Comparison of ENCODE assay signal across 19 cellular contexts in the genomic region with DNA sequence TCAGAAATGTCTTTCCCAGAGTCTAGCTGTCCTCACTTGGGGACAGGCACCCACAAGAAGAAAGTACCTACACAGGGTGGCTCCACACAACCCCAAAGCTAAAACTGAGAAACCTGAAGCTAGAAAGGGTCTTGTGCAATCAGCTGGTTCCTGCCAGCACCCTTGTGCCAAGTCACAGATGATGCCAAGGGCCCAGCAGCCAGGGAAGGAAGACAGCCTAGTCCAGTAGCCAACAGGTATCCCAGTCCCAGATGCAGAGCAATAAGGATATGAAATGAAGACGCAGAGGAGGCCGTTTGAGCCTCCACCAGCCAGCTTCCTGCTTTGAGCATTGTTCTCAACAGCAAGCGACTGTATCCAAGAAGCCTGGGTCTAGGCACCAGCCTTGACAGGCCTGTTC. TPM values are rescaled to one million over a fixed set of nuclear protein-coding genes. Genes with fewer than 3 reads are reported as not detected.
DNase-seq lines count a peak whose midpoint lies in the region; ATAC-seq and TF ChIP-seq lines count a peak whose summit lies in the region.
"Had no signal": no experiment of that assay in that cellular context is flagged by ENCODE, and none has a peak within 500 bp of the region (broad histone marks: within the 10 kb centered on the region; RNA-seq: fewer than 3 reads in every experiment).

No MANE protein-coding gene starts in this region.

- H3K9me3 ChIP-seq in mucosa of descending colon, result no peaks in the 10 kb centered on the region
- H3K9me3 ChIP-seq in gastrocnemius medialis, result no peaks in the 10 kb centered on the region

- H3K4me1 ChIP-seq in mucosa of descending colon (ENCODE audit: low read depth), result peaks cover 8% of the 10 kb centered on the region
- H3K4me1 ChIP-seq in gastrocnemius medialis, result peaks cover 2 to 10% of the 10 kb centered on the region in 2 donors

- H3K36me3 Mint-ChIP-seq in activated T-cell treated with anti-CD3 and anti-CD28 coated beads, Interleukin-2, amount 50 U/mL, for 24 hours (ENCODE audit: low read depth), result no peaks in the 10 kb centered on the region
- H3K36me3 Mint-ChIP-seq in activated T-cell treated with anti-CD3 and anti-CD28 coated beads, Interleukin-2, amount 50 U/mL, for 72 hours (ENCODE audit: insufficient read depth in 2 of 2), result no peaks in the 10 kb centered on the region
- H3K36me3 Mint-ChIP-seq: CD14-positive monocyte had no signal

- TF ChIP-seq CTCF in mucosa of descending colon (IDR thresholded peaks at IDR 0.05) (no peak), gastrocnemius medialis (IDR thresholded peaks at IDR 0.05 in 4 of 5, conservative IDR thresholded peaks at IDR 0.05 in 1 of 5) (no peak)

- H3K27me3 ChIP-seq in gastrocnemius medialis, result no peaks in the 10 kb centered on the region

- H3K9me3 Mint-ChIP-seq in activated T-cell treated with anti-CD3 and anti-CD28 coated beads, Interleukin-2, amount 50 U/mL, for 24 hours, result no peaks in the 10 kb centered on the region
- H3K9me3 Mint-ChIP-seq in activated T-cell treated with anti-CD3 and anti-CD28 coated beads, Interleukin-2, amount 50 U/mL, for 72 hours, result no peaks in the 10 kb centered on the region

- H3K4me3 ChIP-seq in mucosa of descending colon, result no peak overlapping the region
- no peak overlapping the region for H3K4me3 ChIP-seq in gastrocnemius medialis

- intact Hi-C loops in mucosa of descending colon (cut with DNase I, micrococcal nuclease) (no loop called here), gastrocnemius medialis (cut with DNase I; ENCODE audit: low total_unique reads) (no loop called here)

- no peak for TF ChIP-seq POLR2A in gastrocnemius medialis (IDR thresholded peaks at IDR 0.05)

- peak; percentile 6 for DNase-seq in activated T-cell treated with anti-CD3 and anti-CD28 coated beads, Interleukin-2, amount 50 U/mL, for 24 hours
- DNase-seq in activated T-cell treated with anti-CD3 and anti-CD28 coated beads, Interleukin-2, amount 50 U/mL, for 72 hours, result no peak
- DNase-seq in fibroblast of gingiva (ENCODE audit: low read depth) (peak; percentile 7), mucosa of descending colon (peak in 1 of 3 donors; percentile 42), gastrocnemius medialis (peak; percentile 54 to 73), NCI-H2029 treated with DMSO at 0.1 percent for 48 hours (lab: John Stamatoyannopoulos, UW) (no peak)
- DNase-seq in activated CD4-positive, CD25-positive, alpha-beta regulatory T cell treated with anti-CD3 and anti-CD28 coated beads, Interleukin-2, amount 50 U/mL, for 72 hours, result no peak
- DNase-seq: COR-L47, DMS 273 treated with DMSO at 0.1 percent for 48 hours, NCI-H1417, NCI-H187 treated with DMSO at 0.1 percent for 48 hours, NCI-H226, NCI-H524, PC-3, RPMI8226 had no signal

- H3K4me1 Mint-ChIP-seq in activated T-cell treated with anti-CD3 and anti-CD28 coated beads, Interleukin-2, amount 50 U/mL, for 24 hours (ENCODE audit: low read depth), result no peaks in the 10 kb centered on the region
- no peaks in the 10 kb centered on the region for H3K4me1 Mint-ChIP-seq in activated T-cell treated with anti-CD3 and anti-CD28 coated beads, Interleukin-2, amount 50 U/mL, for 72 hours (ENCODE audit: low read depth)
- H3K4me1 Mint-ChIP-seq: CD14-positive monocyte had no signal

- no peak for ATAC-seq in activated T-cell treated with anti-CD3 and anti-CD28 coated beads, Interleukin-2, amount 50 U/mL, for 72 hours (replicated peaks in 1 of 2)
- ATAC-seq in mucosa of descending colon (peak; percentile 6), gastrocnemius medialis (peak; percentile 99), GM18867 (IDR thresholded peaks at IDR 0.05; ENCODE audit: unreplicated experiment) (no peak)
- ATAC-seq: PC-3 had no signal

- no peaks in the 10 kb centered on the region for H3K27me3 Mint-ChIP-seq in activated T-cell treated with anti-CD3 and anti-CD28 coated beads, Interleukin-2, amount 50 U/mL, for 24 hours
- no peaks in the 10 kb centered on the region for H3K27me3 Mint-ChIP-seq in activated T-cell treated with anti-CD3 and anti-CD28 coated beads, Interleukin-2, amount 50 U/mL, for 72 hours (ENCODE audit: low read depth)

- no peak overlapping the region for H3K27ac ChIP-seq in gastrocnemius medialis
- H3K27ac ChIP-seq: 22Rv1, KMS-11 had no signal

- H3K27ac Mint-ChIP-seq in activated T-cell treated with anti-CD3 and anti-CD28 coated beads, Interleukin-2, amount 50 U/mL, for 24 hours, result no peak overlapping the region
- no peak overlapping the region for H3K27ac Mint-ChIP-seq in activated T-cell treated with anti-CD3 and anti-CD28 coated beads, Interleukin-2, amount 50 U/mL, for 72 hours
- H3K27ac Mint-ChIP-seq: CD14-positive monocyte had no signal

- in situ Hi-C loops in gastrocnemius medialis (cut with MboI; ENCODE audit: low sequenced_read_pairs in 4 of 4), result no loop called here

- no peak overlapping the region for H3K4me3 Mint-ChIP-seq in activated T-cell treated with anti-CD3 and anti-CD28 coated beads, Interleukin-2, amount 50 U/mL, for 24 hours
- H3K4me3 Mint-ChIP-seq in activated T-cell treated with anti-CD3 and anti-CD28 coated beads, Interleukin-2, amount 50 U/mL, for 72 hours, result no peak overlapping the region
- H3K4me3 Mint-ChIP-seq: CD14-positive monocyte had no signal

- H3K36me3 ChIP-seq in mucosa of descending colon (ENCODE audit: low read depth), result no peaks in the 10 kb centered on the region
- H3K36me3 ChIP-seq in gastrocnemius medialis, result no peaks in the 10 kb centered on the region

RNA-seq across cellular contexts. Expression of a gene that starts 6.1 kb away (rescaled TPM):
- total RNA-seq in activated T-cell treated with anti-CD3 and anti-CD28 coated beads, Interleukin-2, amount 50 U/mL, for 72 hours, result 10 to 100 TPM in 1 of 2 donors, 1 to 10 TPM in 1; 6.5 to 11.0 TPM
- total RNA-seq in mucosa of descending colon (100 to 1,000 TPM in 1 of 3 donors, 10 to 100 TPM in 2; 67.0 to 120 (median 99.6) TPM), gastrocnemius medialis (1 to 10 TPM in 3 of 4 donors, under 1 TPM in 1; 0.72 to 3.6 (median 2.2) TPM)

Comparison
In these comparisons a context has a peak if more than half of its experiments do, and no peak if none do; other contexts are left out.
1. DNase-seq: peak in activated T-cell treated with anti-CD3 and anti-CD28 coated beads, Interleukin-2, amount 50 U/mL, for 24 hours (single experiment), fibroblast of gingiva (single experiment) and gastrocnemius medialis (2 of 2); none in activated T-cell treated with anti-CD3 and anti-CD28 coated beads, Interleukin-2, amount 50 U/mL, for 72 hours (0 of 2), activated CD4-positive, CD25-positive, alpha-beta regulatory T cell treated with anti-CD3 and anti-CD28 coated beads, Interleukin-2, amount 50 U/mL, for 72 hours (single experiment) and NCI-H2029 treated with DMSO at 0.1 percent for 48 hours (single experiment).
2. ATAC-seq: peak in mucosa of descending colon (single experiment) and gastrocnemius medialis (2 of 2); none in activated T-cell treated with anti-CD3 and anti-CD28 coated beads, Interleukin-2, amount 50 U/mL, for 72 hours (0 of 2) and GM18867 (single experiment).
3. RNA of a gene that starts 6.1 kb away (total RNA-seq): 67.0 to 120 TPM in mucosa of descending colon; 6.5 to 11.0 TPM in activated T-cell treated with anti-CD3 and anti-CD28 coated beads, Interleukin-2, amount 50 U/mL, for 72 hours and 0.72 to 3.6 TPM in gastrocnemius medialis; every median in the first group is over 4 times any median in the second.